6 cellular contexts compared by ENCODE assay signal in the genomic region with DNA sequence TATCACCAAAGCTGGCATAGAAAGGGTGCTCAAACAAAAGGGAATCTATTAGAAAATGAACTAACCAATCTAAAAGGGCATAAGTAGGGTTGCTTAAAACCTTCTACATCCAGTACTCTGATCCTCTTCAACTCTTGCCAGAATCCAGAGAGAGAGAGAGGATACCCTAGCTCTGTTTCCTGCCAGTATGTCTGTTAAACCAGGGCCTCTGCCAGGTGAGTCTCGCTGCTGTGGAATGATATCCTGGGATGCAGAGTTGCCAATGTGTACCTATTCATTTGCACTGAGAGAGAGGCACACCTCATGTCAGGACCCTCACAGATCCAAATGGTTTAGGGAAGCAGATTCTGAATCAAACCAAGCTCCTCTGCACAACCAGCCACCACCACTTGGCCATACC.
"Had no signal": no experiment of that assay in that cellular context is flagged by ENCODE, and none has a peak within 500 bp of the region (broad histone marks: within the 10 kb centered on the region; RNA-seq: fewer than 3 reads in every experiment).

No MANE protein-coding gene starts in this region.

- H3K27ac ChIP-seq: HL-60 had no signal

- FAIRE-seq: HTR-8/SVneo, K562 had no signal

- H3K4me3 ChIP-seq: K562 had no signal

- ATAC-seq: K562 had no signal

- DNase-seq: IMR-90, KBM-7, KG1 had no signal
